Comparison of ENCODE assay signal across 8 cellular contexts in genomic region chr4:12957108-12957507, GRCh38.
"Had no signal": no experiment of that assay in that cellular context is flagged by ENCODE, and none has a peak within 500 bp of the region (broad histone marks: within the 10 kb centered on the region; RNA-seq: fewer than 3 reads in every experiment).

No MANE protein-coding gene starts in this region.

- DNase-seq: GM23248, GOT3, H7, HFFc6, KBM-7 had no signal

- H3K36me3 ChIP-seq: HAP-1 had no signal

- H2AFZ ChIP-seq: GM23248 had no signal

- H3K9me3 ChIP-seq: HAP-1 had no signal

- H3K4me3 ChIP-seq: GM23248, HAP-1 had no signal

- H3K4me1 ChIP-seq: HAP-1 had no signal

- H3K9ac ChIP-seq: GM23248 had no signal

- ATAC-seq: HCT116 had no signal

- H3K27ac ChIP-seq: GM23248, HL-60 had no signal
